Comparison of ENCODE assay signal across 16 cellular contexts in the genomic region with DNA sequence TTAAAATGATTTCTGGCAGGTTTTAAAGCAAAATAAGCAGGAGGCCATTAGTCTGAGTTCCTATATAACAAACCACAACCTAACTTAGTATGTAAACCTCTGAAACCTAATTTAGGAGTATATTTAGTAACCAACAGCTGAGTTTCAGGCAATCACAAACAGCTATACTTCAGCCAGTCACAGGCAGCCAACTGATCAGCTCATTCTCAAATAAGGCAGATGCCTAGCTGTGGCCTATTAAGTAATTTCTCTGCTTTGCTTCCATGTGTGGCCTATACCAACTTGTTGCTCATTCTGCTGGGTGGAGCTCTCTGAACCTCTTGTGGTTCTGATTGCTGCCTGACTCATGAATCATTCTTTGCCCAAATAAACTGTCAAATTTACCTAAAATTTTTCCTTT.
DNase-seq lines count a peak whose midpoint lies in the region; ATAC-seq, FAIRE-seq and TF ChIP-seq lines count a peak whose summit lies in the region.
"Had no signal": no experiment of that assay in that cellular context is flagged by ENCODE, and none has a peak within 500 bp of the region (broad histone marks: within the 10 kb centered on the region; RNA-seq: fewer than 3 reads in every experiment).

No MANE protein-coding gene starts in this region.

- no peaks in the 10 kb centered on the region for H3K27me3 ChIP-seq in MG63

- H3K36me3 ChIP-seq in MG63, result no peaks in the 10 kb centered on the region

- no peak for TF ChIP-seq CTCF in epithelial cell of esophagus (IDR thresholded peaks at IDR 0.05; ENCODE audit: insufficient read depth, low read depth, low read length, missing control alignments)

- no peaks in the 10 kb centered on the region for H3K9me3 ChIP-seq in MG63

- peak; percentile 0 for DNase-seq in MG63
- DNase-seq in epithelial cell of esophagus (ENCODE audit: low read depth), result peak; percentile 4
- DNase-seq in nucleus accumbens (lab: John Stamatoyannopoulos, UW), result no peak
- DNase-seq in HTR-8/SVneo (ENCODE audit: insufficient read length, low spot score), result no peak
- DNase-seq: anterior cingulate cortex; COR-L47; Kasumi-1; NCI-H2081 treated with DMSO at 0.1 percent for 48 hours; stimulated activated naive CD4-positive, alpha-beta T cell; T-helper 9 cell had no signal

- H3K4me3 ChIP-seq in MG63 (no peak overlapping the region), epithelial cell of esophagus (ENCODE audit: low read length) (no peak overlapping the region)

- FAIRE-seq in HTR-8/SVneo (lab: Jason Lieb, UNC), result no peak
- FAIRE-seq: G401.6, GM18507 had no signal

- ATAC-seq in GM18498 (IDR thresholded peaks at IDR 0.05; ENCODE audit: unreplicated experiment) (peak; percentile 65), GM21619 (IDR thresholded peaks at IDR 0.05; ENCODE audit: unreplicated experiment) (peak; percentile 60), GM21717 (IDR thresholded peaks at IDR 0.05; ENCODE audit: unreplicated experiment) (no peak), HG02884 (IDR thresholded peaks at IDR 0.05; ENCODE audit: unreplicated experiment) (no peak)

Comparison
In these comparisons a context has a peak if more than half of its experiments do, and no peak if none do; other contexts are left out.
1. ATAC-seq: peak in GM18498 (single experiment) and GM21619 (single experiment); none in GM21717 (single experiment) and HG02884 (single experiment).
2. DNase-seq: peak in MG63 (single experiment) and epithelial cell of esophagus (single experiment); none in nucleus accumbens (0 of 56) and HTR-8/SVneo (single experiment).